Comparison of ENCODE assay signal across 14 cellular contexts in the genomic region with DNA sequence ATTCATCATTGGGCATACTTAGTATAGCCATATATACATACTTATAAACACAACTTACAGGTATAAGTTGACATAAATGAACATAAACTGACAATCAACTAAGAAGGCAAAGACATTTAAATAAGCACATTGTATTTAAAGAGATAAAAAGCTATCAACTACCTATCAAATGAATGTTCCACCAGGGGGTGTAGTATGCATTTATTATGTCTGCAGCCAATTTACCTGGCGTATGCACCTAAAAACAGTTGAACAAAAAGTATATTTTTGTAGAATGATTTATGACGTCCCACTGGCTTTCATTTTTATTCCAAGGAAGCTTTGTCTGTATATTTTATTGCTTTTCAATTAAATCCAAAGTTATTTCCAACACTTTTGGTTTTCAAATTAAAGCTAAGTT.
A peak's percentile ranks its signal among the peaks of the same experiment; 100 is the strongest.
DNase-seq lines count a peak whose midpoint lies in the region; ATAC-seq and TF ChIP-seq lines count a peak whose summit lies in the region.
"Had no signal": no experiment of that assay in that cellular context is flagged by ENCODE, and none has a peak within 500 bp of the region (broad histone marks: within the 10 kb centered on the region; RNA-seq: fewer than 3 reads in every experiment).

No MANE protein-coding gene starts in this region.

- POLR2A ChIA-PET in activated CD4-positive, alpha-beta memory T cell treated with anti-CD3 and anti-CD28 coated beads for 36 hours (lab: Charles Lee): no interaction called here
- POLR2A ChIA-PET in activated CD8-positive, alpha-beta T cell treated with anti-CD3 and anti-CD28 coated beads for 36 hours (lab: Charles Lee): no interaction called here

- H3K4me1 ChIP-seq in MM.1S (ENCODE audit: low read length) (no peaks in the 10 kb centered on the region), mammary epithelial cell (ENCODE audit: insufficient read depth, low read length) (no peaks in the 10 kb centered on the region), right lobe of liver (no peaks in the 10 kb centered on the region)

- H3K9me3 ChIP-seq in MM.1S (replicated peaks; ENCODE audit: insufficient read depth, low read length) (no peaks in the 10 kb centered on the region), mammary epithelial cell (replicated peaks; ENCODE audit: insufficient read depth, low read length) (no peaks in the 10 kb centered on the region), right lobe of liver (peaks cover 0 to 2% (median 0%) of the 10 kb centered on the region in 4 donors)

- DNase-seq in DMS 273 (lab: John Stamatoyannopoulos, UW; ENCODE audit: unreplicated experiment) (peak; percentile 50), DMS 273 treated with DMSO at 0.1 percent for 48 hours (lab: John Stamatoyannopoulos, UW) (no peak), MM.1S (peak; percentile 18), mammary epithelial cell (peak; percentile 24), right lobe of liver (no peak)
- DNase-seq in activated CD4-positive, alpha-beta memory T cell treated with anti-CD3 and anti-CD28 coated beads for 36 hours: no peak
- DNase-seq in stimulated activated CD4-positive, alpha-beta T cell treated with anti-CD3 and anti-CD28 coated beads, Interleukin-4, amount 100 ng/mL, for 24 hours: no peak
- no peak for DNase-seq in activated CD8-positive, alpha-beta T cell treated with anti-CD3 and anti-CD28 coated beads for 36 hours
- DNase-seq: 8988T; activated effector memory CD4-positive, alpha-beta T cell treated with Interleukin-2 at 50 U/mL for 16 hours; effector memory CD8-positive, alpha-beta T cell; immature natural killer cell; trophoblast cell; WERI-Rb-1 had no signal

- H4K20me1 ChIP-seq in MM.1S (ENCODE audit: insufficient read depth, low read length) (no peaks in the 10 kb centered on the region), mammary epithelial cell (ENCODE audit: insufficient read depth, low read length) (no peaks in the 10 kb centered on the region)

- H3K36me3 ChIP-seq in MM.1S (replicated peaks; ENCODE audit: insufficient read depth, low read length) (no peaks in the 10 kb centered on the region), mammary epithelial cell (ENCODE audit: insufficient read depth, low read length) (no peaks in the 10 kb centered on the region), right lobe of liver (no peaks in the 10 kb centered on the region)
- H3K36me3 ChIP-seq: WERI-Rb-1 had no signal

- no peaks in the 10 kb centered on the region for H3K36me3 Mint-ChIP-seq in activated CD4-positive, alpha-beta memory T cell treated with anti-CD3 and anti-CD28 coated beads for 36 hours
- no peaks in the 10 kb centered on the region for H3K36me3 Mint-ChIP-seq in activated CD8-positive, alpha-beta T cell treated with anti-CD3 and anti-CD28 coated beads for 36 hours (ENCODE audit: low read depth)
- H3K36me3 Mint-ChIP-seq: immature natural killer cell had no signal

- H3K4me3 ChIP-seq in MM.1S (ENCODE audit: low read length): no peak overlapping the region
- H3K4me3 ChIP-seq in mammary epithelial cell (replicated peaks in 1 of 3; ENCODE audit: insufficient read depth in 1 of 3, low read depth in 2 of 3, low read length in 3 of 3): no peak overlapping the region
- no peak overlapping the region for H3K4me3 ChIP-seq in right lobe of liver

- TF ChIP-seq CTCF in MM.1S (IDR thresholded peaks at IDR 0.05; ENCODE audit: low read length) (0 out of 2 replicates have a peak, but pooled peaks have one; percentile 6), mammary epithelial cell (conservative IDR thresholded peaks at IDR 0.05 in 1 of 2, IDR thresholded peaks at IDR 0.05 in 1 of 2; ENCODE audit: extremely low read depth in 1 of 2, insufficient read depth in 1 of 2, low read depth in 1 of 2, low read length in 2 of 2) (peak; percentile 21 to 51), right lobe of liver (IDR thresholded peaks at IDR 0.05) (peak; percentile 46 to 71 (median 53))
- no peak for TF ChIP-seq CTCF in activated CD8-positive, alpha-beta T cell treated with anti-CD3 and anti-CD28 coated beads for 36 hours (IDR thresholded peaks at IDR 0.05)

- dilution Hi-C loops in mammary epithelial cell (cut with HindIII; ENCODE audit: low sequenced_read_pairs): no loop called here

- no peaks in the 10 kb centered on the region for H3K4me1 Mint-ChIP-seq in activated CD4-positive, alpha-beta memory T cell treated with anti-CD3 and anti-CD28 coated beads for 36 hours (ENCODE audit: low read depth)
- H3K4me1 Mint-ChIP-seq in activated CD8-positive, alpha-beta T cell treated with anti-CD3 and anti-CD28 coated beads for 36 hours (ENCODE audit: low read depth): no peaks in the 10 kb centered on the region
- H3K4me1 Mint-ChIP-seq: immature natural killer cell had no signal

- H3K4me3 Mint-ChIP-seq in activated CD4-positive, alpha-beta memory T cell treated with anti-CD3 and anti-CD28 coated beads for 36 hours: no peak overlapping the region
- H3K4me3 Mint-ChIP-seq in activated CD8-positive, alpha-beta T cell treated with anti-CD3 and anti-CD28 coated beads for 36 hours: no peak overlapping the region
- H3K4me3 Mint-ChIP-seq: effector memory CD8-positive, alpha-beta T cell; immature natural killer cell had no signal

- no peaks in the 10 kb centered on the region for H3K9me3 Mint-ChIP-seq in activated CD4-positive, alpha-beta memory T cell treated with anti-CD3 and anti-CD28 coated beads for 36 hours
- H3K9me3 Mint-ChIP-seq in activated CD8-positive, alpha-beta T cell treated with anti-CD3 and anti-CD28 coated beads for 36 hours: no peaks in the 10 kb centered on the region
- H3K9me3 Mint-ChIP-seq: effector memory CD8-positive, alpha-beta T cell; immature natural killer cell had no signal

- H3K9ac ChIP-seq in MM.1S (ENCODE audit: low read length) (no peak overlapping the region), mammary epithelial cell (ENCODE audit: insufficient read depth, low read length) (no peak overlapping the region)

- no peak overlapping the region for H3K27ac Mint-ChIP-seq in activated CD4-positive, alpha-beta memory T cell treated with anti-CD3 and anti-CD28 coated beads for 36 hours
- no peak overlapping the region for H3K27ac Mint-ChIP-seq in activated CD8-positive, alpha-beta T cell treated with anti-CD3 and anti-CD28 coated beads for 36 hours
- H3K27ac Mint-ChIP-seq: effector memory CD8-positive, alpha-beta T cell; immature natural killer cell had no signal

- TF ChIP-seq POLR2A in right lobe of liver (IDR thresholded peaks at IDR 0.05): no peak

- H3K27me3 Mint-ChIP-seq in activated CD4-positive, alpha-beta memory T cell treated with anti-CD3 and anti-CD28 coated beads for 36 hours: no peaks in the 10 kb centered on the region
- no peaks in the 10 kb centered on the region for H3K27me3 Mint-ChIP-seq in activated CD8-positive, alpha-beta T cell treated with anti-CD3 and anti-CD28 coated beads for 36 hours
- H3K27me3 Mint-ChIP-seq: effector memory CD8-positive, alpha-beta T cell had no signal

- H3K4me2 ChIP-seq in MM.1S (ENCODE audit: low read depth, low read length) (no peak overlapping the region), mammary epithelial cell (ENCODE audit: insufficient read depth, low read depth, low read length) (no peak overlapping the region)

- H3K27me3 ChIP-seq in MM.1S (replicated peaks; ENCODE audit: insufficient read depth, low read length) (no peaks in the 10 kb centered on the region), mammary epithelial cell (ENCODE audit: insufficient read depth, low read length) (no peaks in the 10 kb centered on the region), right lobe of liver (no peaks in the 10 kb centered on the region)

- no peak overlapping the region for H2AFZ ChIP-seq in MM.1S (ENCODE audit: low read length)
- H2AFZ ChIP-seq in mammary epithelial cell (ENCODE audit: low read depth, low read length): no peak overlapping the region

- no TSS peak for BruUV-seq in mammary epithelial cell (replicated peaks; lab: Mats Ljungman, UMichigan)

- peak; percentile 67 to 76 (median 68) for ATAC-seq in right lobe of liver
- ATAC-seq in activated CD8-positive, alpha-beta T cell treated with anti-CD3 and anti-CD28 coated beads for 36 hours: no peak
- ATAC-seq: effector memory CD8-positive, alpha-beta T cell had no signal

- CTCF ChIA-PET in mammary epithelial cell (lab: Charles Lee; ENCODE audit: low non-redundant PET): interaction anchor here (0.6 kb wide), 1 partner anchor 424 kb away, joined by 4 read pairs; no protein-coding TSS in a partner anchor
- CTCF ChIA-PET in activated CD4-positive, alpha-beta memory T cell treated with anti-CD3 and anti-CD28 coated beads for 36 hours (lab: Charles Lee): interaction anchor here (0.6 to 1.1 kb wide), 7 partner anchors 112 to 442 kb away, joined by 3 to 6 read pairs (median 4); no protein-coding TSS in a partner anchor
- CTCF ChIA-PET in activated CD8-positive, alpha-beta T cell treated with anti-CD3 and anti-CD28 coated beads for 36 hours (lab: Charles Lee): interaction anchor here (0.8 to 2.7 kb wide), 10 partner anchors 9 to 562 kb away, joined by 3 to 14 read pairs (median 4); no protein-coding TSS in a partner anchor

- in situ Hi-C loops in mammary epithelial cell (cut with MboI; ENCODE audit: low sequenced_read_pairs in 2 of 2): loop anchor here (10.0 to 25.0 kb wide), 3 partner anchors 257 to 426 kb away; no protein-coding TSS in a partner anchor

- H3F3A ChIP-seq in MM.1S (ENCODE audit: insufficient read depth, low read length): no peaks in the 10 kb centered on the region

- intact Hi-C loops in mammary epithelial cell (cut with micrococcal nuclease): loop anchor here (1.0 kb wide), 1 partner anchor 424 kb away; no protein-coding TSS in a partner anchor
- intact Hi-C loops in right lobe of liver (cut with DNase I): loop anchor here (10.0 kb wide), 1 partner anchor 426 kb away; no protein-coding TSS in a partner anchor
- intact Hi-C loops in activated CD4-positive, alpha-beta memory T cell treated with anti-CD3 and anti-CD28 coated beads for 36 hours (cut with micrococcal nuclease): no loop called here
- intact Hi-C loops in activated CD8-positive, alpha-beta T cell treated with anti-CD3 and anti-CD28 coated beads for 36 hours (cut with micrococcal nuclease): loop anchor here (5.0 kb wide), 1 partner anchor 423 kb away; no protein-coding TSS in a partner anchor

- no peaks in the 10 kb centered on the region for H3K9me2 ChIP-seq in MM.1S (replicated peaks; ENCODE audit: insufficient read depth, low read length)

- H3K27ac ChIP-seq in MM.1S (ENCODE audit: low read length): no peak overlapping the region
- no peak overlapping the region for H3K27ac ChIP-seq in mammary epithelial cell (ENCODE audit: insufficient read depth, low read depth, low read length)
- H3K27ac ChIP-seq in right lobe of liver: no peak overlapping the region
- H3K27ac ChIP-seq: WERI-Rb-1 had no signal

- 28% methylated on average over 2 of the region's 2 CpGs for WGBS in mammary epithelial cell (ENCODE audit: low coverage, missing lambda C conversion rate)
- WGBS in right lobe of liver (ENCODE audit: insufficient coverage, low coverage, low lambda C conversion rate, missing lambda C conversion rate): 21% methylated on average over 2 of the region's 2 CpGs

- H3K79me2 ChIP-seq in MM.1S (ENCODE audit: low read length) (no peaks in the 10 kb centered on the region), mammary epithelial cell (ENCODE audit: insufficient read depth, low read length) (no peaks in the 10 kb centered on the region)

Comparison
In these comparisons a context has a peak if more than half of its experiments do, and no peak if none do; other contexts are left out.
1. DNase-seq: peak in DMS 273 (single experiment), MM.1S (single experiment) and mammary epithelial cell (single experiment); none in DMS 273 treated with DMSO at 0.1 percent for 48 hours (single experiment), right lobe of liver (0 of 3), activated CD4-positive, alpha-beta memory T cell treated with anti-CD3 and anti-CD28 coated beads for 36 hours (single experiment), stimulated activated CD4-positive, alpha-beta T cell treated with anti-CD3 and anti-CD28 coated beads, Interleukin-4, amount 100 ng/mL, for 24 hours (single experiment) and activated CD8-positive, alpha-beta T cell treated with anti-CD3 and anti-CD28 coated beads for 36 hours (single experiment).